8 cellular contexts compared by ENCODE assay signal in the genomic region with DNA sequence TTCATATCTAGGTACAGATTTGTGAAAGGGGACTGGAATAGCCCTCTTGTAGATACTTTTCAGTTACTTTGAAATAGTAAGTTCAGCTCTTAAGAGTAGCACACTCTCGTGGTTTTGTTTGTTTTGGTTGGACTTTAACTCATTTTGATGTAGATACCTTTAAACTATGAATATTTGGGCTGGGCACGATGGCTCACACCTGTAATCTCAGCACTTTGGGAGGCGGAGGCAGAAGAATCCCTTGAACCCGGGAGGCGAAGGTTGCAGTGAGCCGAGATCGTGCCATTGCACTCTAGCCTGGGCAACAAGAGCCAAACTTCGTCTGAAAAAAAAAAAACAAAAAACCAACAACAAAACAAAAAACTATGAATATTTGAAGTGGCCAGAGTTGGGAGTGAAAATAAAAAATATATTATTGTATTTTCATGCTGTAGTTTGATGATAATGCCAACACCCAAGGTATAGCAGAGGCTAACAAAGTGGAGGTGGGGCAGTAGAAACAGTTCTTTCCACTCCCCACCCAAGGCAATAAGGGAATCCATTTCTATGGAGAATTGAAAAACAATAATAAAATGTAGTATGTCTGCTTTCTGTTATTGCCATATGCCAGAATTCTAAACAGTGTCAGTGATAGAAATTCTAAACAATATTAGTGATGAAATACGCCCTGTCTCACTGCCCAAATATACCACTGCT. TPM values are rescaled to one million over a fixed set of nuclear protein-coding genes. Genes with fewer than 3 reads are reported as not detected.
A peak's percentile ranks its signal among the peaks of the same experiment; 100 is the strongest.
DNase-seq lines count a peak whose midpoint lies in the region; ATAC-seq and TF ChIP-seq lines count a peak whose summit lies in the region.

No MANE protein-coding gene starts in this region.

- H3K27me3 ChIP-seq in heart right ventricle (no peaks in the 10 kb centered on the region), vagina (no peaks in the 10 kb centered on the region)

- no peak for DNase-seq in heart right ventricle
- no peak for DNase-seq in left cardiac atrium
- DNase-seq in mesothelial cell of epicardium (ENCODE audit: low spot score in 2 of 2, unreplicated experiment in 2 of 2) = no peak
- DNase-seq in vagina (ENCODE audit: extremely low spot score in 2 of 2) = no peak
- DNase-seq in activated effector memory CD4-positive, alpha-beta T cell treated with anti-CD3 and anti-CD28 coated beads, Interleukin-2, amount 50 U/mL, for 16 hours = no peak
- DNase-seq in NCI-H510A (lab: John Stamatoyannopoulos, UW) = no peak

- ATAC-seq in heart right ventricle (no peak), left cardiac atrium (no peak), HG02885 (IDR thresholded peaks at IDR 0.05; ENCODE audit: poor library complexity, unreplicated experiment) (no peak)

- TF ChIP-seq CTCF in heart right ventricle (IDR thresholded peaks at IDR 0.05) (no peak), brain (conservative IDR thresholded peaks at IDR 0.05) (no peak), mesothelial cell of epicardium (IDR thresholded peaks at IDR 0.05; ENCODE audit: unreplicated experiment) (no peak), vagina (IDR thresholded peaks at IDR 0.05) (no peak)

- H3K4me3 ChIP-seq in heart right ventricle = peak overlapping the region in 9 of 10 donors; percentile 79 to 99 (median 93)
- H3K4me3 ChIP-seq in vagina = peak overlapping the region; percentile 64 to 91

- no peak for TF ChIP-seq POLR2A in vagina (IDR thresholded peaks at IDR 0.05)

- H3K27ac ChIP-seq in heart right ventricle (peak overlapping the region in 7 of 10 donors; percentile 93 to 99 (median 97)), vagina (peak overlapping the region; percentile 96)

- peaks cover 4% of the 10 kb centered on the region for H3K27me3 Mint-ChIP-seq in brain
- no peaks in the 10 kb centered on the region for H3K27me3 Mint-ChIP-seq in mesothelial cell of epicardium (ENCODE audit: low read depth)

- peaks cover 34% of the 10 kb centered on the region for H3K36me3 Mint-ChIP-seq in brain
- peaks cover 8% of the 10 kb centered on the region for H3K36me3 Mint-ChIP-seq in mesothelial cell of epicardium

- H3K4me1 Mint-ChIP-seq in brain (peaks cover 60% of the 10 kb centered on the region), mesothelial cell of epicardium (peaks cover 42% of the 10 kb centered on the region)

- H3K36me3 ChIP-seq in heart right ventricle = peaks cover 0 to 23% (median 0%) of the 10 kb centered on the region in 9 donors
- H3K36me3 ChIP-seq in vagina = no peaks in the 10 kb centered on the region

- intact Hi-C loops in heart right ventricle (cut with DNase I) = loop anchor here in 3 of 10 donors (10.0 kb wide), 3 partner anchors 362 to 512 kb away; partner anchors contain the start of gene LRRC8C (in 2 of the 3)
- intact Hi-C loops in left cardiac atrium (cut with DNase I) = no loop called here
- intact Hi-C loops in vagina (cut with DNase I) = no loop called here

- H3K9me3 Mint-ChIP-seq in brain (no peaks in the 10 kb centered on the region), mesothelial cell of epicardium (no peaks in the 10 kb centered on the region)

- H3K9me3 ChIP-seq in heart right ventricle = no peaks in the 10 kb centered on the region
- H3K9me3 ChIP-seq in vagina = no peaks in the 10 kb centered on the region

- H3K27ac Mint-ChIP-seq in brain = peak overlapping the region; percentile 62 to 99 (median 98)
- H3K27ac Mint-ChIP-seq in mesothelial cell of epicardium = peak overlapping the region; percentile 99

- H3K4me1 ChIP-seq in heart right ventricle (peaks cover 0 to 40% (median 32%) of the 10 kb centered on the region in 9 donors), vagina (peaks cover 53% of the 10 kb centered on the region)

- H3K4me3 Mint-ChIP-seq in brain (peak overlapping the region; percentile 96 to 100 (median 99)), mesothelial cell of epicardium (peak overlapping the region; percentile 95)

- 39 to 51% methylated on average over 9 of the region's 9 CpGs for WGBS in heart right ventricle, 2 donors

RNA-seq across cellular contexts. Expression of gene ZNF326, which starts 1.7 kb away (rescaled TPM):
- total RNA-seq in heart right ventricle (10 to 100 TPM; 11.2 to 13.4 (median 11.6) TPM), left cardiac atrium (10 to 100 TPM; 13.0 to 13.4 TPM), mesothelial cell of epicardium (50.9 to 57.3 TPM (median 56.0 TPM) in 3 replicates), vagina (12.8 TPM)
- polyA plus RNA-seq in heart right ventricle (10 to 100 TPM in 1 of 2 donors, 1 to 10 TPM in 1; 7.6 to 14.3 TPM), brain (ENCODE audit: insufficient read depth, low read depth, low replicate concordance) (14.9 TPM)
